1 cellular context compared by ENCODE assay signal in genomic region chr1:29306471-29307140, GRCh38.
TF ChIP-seq lines count a peak whose summit lies in the region.

No MANE protein-coding gene starts in this region.

TF ChIP-seq in IMR-90, 13 proteins besides CTCF, POLR2A, EP300 and RAD21:
- TF ChIP-seq MXI1 (IDR thresholded peaks at IDR 0.05; ENCODE audit: borderline replicate concordance, low read depth, low read length) (no peak), NFE2L2 (IDR thresholded peaks at IDR 0.05; ENCODE audit: low read depth, low read length) (no peak), CHD1 (IDR thresholded peaks at IDR 0.05; ENCODE audit: low read depth, low read length) (no peak), RCOR1 (IDR thresholded peaks at IDR 0.05; ENCODE audit: insufficient replicate concordance, low read length) (no peak), FOS (IDR thresholded peaks at IDR 0.05; ENCODE audit: low read depth, low read length) (no peak), ELK1 (IDR thresholded peaks at IDR 0.05; ENCODE audit: borderline replicate concordance, low read depth, low read length) (no peak), RFX5 (IDR thresholded peaks at IDR 0.05; ENCODE audit: low read depth, low read length) (no peak), CEBPB (IDR thresholded peaks at IDR 0.05; ENCODE audit: low read depth, low read length) (no peak), MAFK (IDR thresholded peaks at IDR 0.05; ENCODE audit: low read depth, low read length) (no peak), SMC3 (IDR thresholded peaks at IDR 0.05; ENCODE audit: low read depth, low read length) (no peak), BHLHE40 (IDR thresholded peaks at IDR 0.05; ENCODE audit: low read depth, low read length) (no peak), MAZ (IDR thresholded peaks at IDR 0.05; ENCODE audit: borderline replicate concordance, low read depth, low read length) (no peak)
- TF ChIP-seq, protein P1, sequence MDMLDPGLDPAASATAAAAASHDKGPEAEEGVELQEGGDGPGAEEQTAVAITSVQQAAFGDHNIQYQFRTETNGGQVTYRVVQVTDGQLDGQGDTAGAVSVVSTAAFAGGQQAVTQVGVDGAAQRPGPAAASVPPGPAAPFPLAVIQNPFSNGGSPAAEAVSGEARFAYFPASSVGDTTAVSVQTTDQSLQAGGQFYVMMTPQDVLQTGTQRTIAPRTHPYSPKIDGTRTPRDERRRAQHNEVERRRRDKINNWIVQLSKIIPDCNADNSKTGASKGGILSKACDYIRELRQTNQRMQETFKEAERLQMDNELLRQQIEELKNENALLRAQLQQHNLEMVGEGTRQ (IDR thresholded peaks at IDR 0.05; ENCODE audit: low read depth, low read length), result no peak
